1 cellular context compared by ENCODE assay signal in genomic region chr5:67214713-67215591, GRCh38.
TF ChIP-seq lines count a peak whose summit lies in the region.

No MANE protein-coding gene starts in this region.

TF ChIP-seq in SK-N-SH, 30 proteins besides CTCF, POLR2A, EP300 and RAD21:
- TF ChIP-seq RXRA (IDR thresholded peaks at IDR 0.05; ENCODE audit: borderline replicate concordance, low read depth), result no peak
- TF ChIP-seq, protein P1, sequence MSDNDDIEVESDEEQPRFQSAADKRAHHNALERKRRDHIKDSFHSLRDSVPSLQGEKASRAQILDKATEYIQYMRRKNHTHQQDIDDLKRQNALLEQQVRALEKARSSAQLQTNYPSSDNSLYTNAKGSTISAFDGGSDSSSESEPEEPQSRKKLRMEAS (IDR thresholded peaks at IDR 0.05; ENCODE audit: low read depth), result no peak
- TF ChIP-seq ELF1 (IDR thresholded peaks at IDR 0.05), result no peak
- TF ChIP-seq, protein P2, sequence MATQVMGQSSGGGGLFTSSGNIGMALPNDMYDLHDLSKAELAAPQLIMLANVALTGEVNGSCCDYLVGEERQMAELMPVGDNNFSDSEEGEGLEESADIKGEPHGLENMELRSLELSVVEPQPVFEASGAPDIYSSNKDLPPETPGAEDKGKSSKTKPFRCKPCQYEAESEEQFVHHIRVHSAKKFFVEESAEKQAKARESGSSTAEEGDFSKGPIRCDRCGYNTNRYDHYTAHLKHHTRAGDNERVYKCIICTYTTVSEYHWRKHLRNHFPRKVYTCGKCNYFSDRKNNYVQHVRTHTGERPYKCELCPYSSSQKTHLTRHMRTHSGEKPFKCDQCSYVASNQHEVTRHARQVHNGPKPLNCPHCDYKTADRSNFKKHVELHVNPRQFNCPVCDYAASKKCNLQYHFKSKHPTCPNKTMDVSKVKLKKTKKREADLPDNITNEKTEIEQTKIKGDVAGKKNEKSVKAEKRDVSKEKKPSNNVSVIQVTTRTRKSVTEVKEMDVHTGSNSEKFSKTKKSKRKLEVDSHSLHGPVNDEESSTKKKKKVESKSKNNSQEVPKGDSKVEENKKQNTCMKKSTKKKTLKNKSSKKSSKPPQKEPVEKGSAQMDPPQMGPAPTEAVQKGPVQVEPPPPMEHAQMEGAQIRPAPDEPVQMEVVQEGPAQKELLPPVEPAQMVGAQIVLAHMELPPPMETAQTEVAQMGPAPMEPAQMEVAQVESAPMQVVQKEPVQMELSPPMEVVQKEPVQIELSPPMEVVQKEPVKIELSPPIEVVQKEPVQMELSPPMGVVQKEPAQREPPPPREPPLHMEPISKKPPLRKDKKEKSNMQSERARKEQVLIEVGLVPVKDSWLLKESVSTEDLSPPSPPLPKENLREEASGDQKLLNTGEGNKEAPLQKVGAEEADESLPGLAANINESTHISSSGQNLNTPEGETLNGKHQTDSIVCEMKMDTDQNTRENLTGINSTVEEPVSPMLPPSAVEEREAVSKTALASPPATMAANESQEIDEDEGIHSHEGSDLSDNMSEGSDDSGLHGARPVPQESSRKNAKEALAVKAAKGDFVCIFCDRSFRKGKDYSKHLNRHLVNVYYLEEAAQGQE (IDR thresholded peaks at IDR 0.05; ENCODE audit: low read depth, low read length), result no peak
- TF ChIP-seq SIN3A (IDR thresholded peaks at IDR 0.05; ENCODE audit: borderline replicate concordance, low read depth, low read length), result no peak
- TF ChIP-seq NRF1 (IDR thresholded peaks at IDR 0.05; ENCODE audit: low read depth, low read length), result no peak
- no peak for TF ChIP-seq CHD2 (IDR thresholded peaks at IDR 0.05; ENCODE audit: low read length, partially characterized antibody)
- no peak for TF ChIP-seq POLR2AphosphoS5 (IDR thresholded peaks at IDR 0.05; ENCODE audit: low read depth, low read length)
- TF ChIP-seq MEF2A (IDR thresholded peaks at IDR 0.05; ENCODE audit: borderline replicate concordance, low read depth), result no peak
